9 cellular contexts compared by ENCODE assay signal in the genomic region with DNA sequence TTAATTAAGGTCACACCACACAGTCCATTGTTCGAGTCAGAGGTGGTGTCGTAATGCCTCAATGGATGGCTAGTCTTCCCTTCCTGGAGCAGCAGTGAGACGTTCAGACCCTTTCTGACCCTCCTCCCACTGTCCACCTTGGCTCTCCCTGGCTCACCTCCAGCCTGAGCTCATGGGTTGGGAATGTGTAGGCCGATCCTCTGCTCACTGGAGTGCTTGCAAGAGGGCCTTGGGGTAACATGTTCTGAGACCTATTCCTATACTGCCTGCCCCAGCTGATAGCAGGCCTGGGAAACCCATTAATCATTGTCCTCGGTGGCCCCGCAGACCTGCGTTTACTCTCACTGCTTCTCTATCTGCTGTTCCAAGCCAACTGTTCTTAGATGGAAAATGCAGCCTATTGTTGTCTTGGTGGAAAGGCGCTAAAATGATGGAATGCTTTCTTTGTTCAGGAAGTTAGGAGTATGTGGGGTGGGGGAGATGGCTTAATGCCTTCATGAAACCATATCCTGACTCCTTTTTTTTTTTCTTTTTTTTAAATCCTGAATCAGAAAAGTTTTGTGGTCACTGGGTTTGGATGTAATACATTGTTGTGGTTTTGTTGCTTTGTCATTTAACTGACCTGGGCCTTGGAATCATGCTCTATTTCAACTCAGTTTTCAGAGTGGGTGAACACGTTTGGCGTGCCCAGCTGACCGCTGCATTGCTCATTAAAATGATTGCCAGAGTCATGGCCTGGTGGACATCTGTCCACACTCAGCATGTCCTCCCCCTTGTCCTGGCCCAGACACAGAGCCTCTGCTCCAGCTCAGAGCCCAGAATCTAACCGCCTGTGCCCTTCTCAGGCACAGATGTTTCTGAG.
DNase-seq lines count a peak whose midpoint lies in the region; FAIRE-seq and TF ChIP-seq lines count a peak whose summit lies in the region.
"Had no signal": no experiment of that assay in that cellular context is flagged by ENCODE, and none has a peak within 500 bp of the region (broad histone marks: within the 10 kb centered on the region; RNA-seq: fewer than 3 reads in every experiment).

No MANE protein-coding gene starts in this region.

- TF ChIP-seq POLR2A in uterus (IDR thresholded peaks at IDR 0.05), result no peak

- peak overlapping the region; percentile 25 for H3K4me2 ChIP-seq in keratinocyte (ENCODE audit: control insufficient read depth, extremely low read depth, insufficient read depth, low read depth, low read length)

- peak overlapping the region; percentile 26 for H3K9ac ChIP-seq in keratinocyte (ENCODE audit: control insufficient read depth, extremely low read depth, insufficient read depth, low read length)

- FAIRE-seq in keratinocyte (lab: Jason Lieb, UNC), result peak; percentile 83

- TF ChIP-seq CTCF in keratinocyte (optimal IDR thresholded peaks at IDR 0.05 in 1 of 3, IDR thresholded peaks at IDR 0.05 in 1 of 3, conservative IDR thresholded peaks at IDR 0.05 in 1 of 3; ENCODE audit: extremely low read depth in 1 of 3, insufficient read depth in 2 of 3, low read length in 3 of 3) (no peak), uterus (IDR thresholded peaks at IDR 0.05) (no peak)

- H3K4me3 ChIP-seq in keratinocyte (ENCODE audit: control insufficient read depth in 2 of 3, extremely low read depth in 1 of 3, insufficient read depth in 2 of 3, low read depth in 1 of 3, low read length in 3 of 3) (no peak overlapping the region), uterus (no peak overlapping the region)

- no peaks in the 10 kb centered on the region for H3K9me3 Mint-ChIP-seq in T-helper 1 cell treated with Interleukin-12 subunit alpha and Interleukin-12 subunit beta and Interleukin-4 antibody, amounts not matched to agents 30 μg/mL and 1 μg/mL, for 36 hours
- H3K9me3 Mint-ChIP-seq: activated T-cell treated with anti-CD3 and anti-CD28 coated beads, Interleukin-2, amount 50 U/mL, for 72 hours had no signal

- H3K9me1 ChIP-seq in keratinocyte (ENCODE audit: control insufficient read depth, extremely low read depth, insufficient read depth, low read length), result no peaks in the 10 kb centered on the region

- H3K4me3 Mint-ChIP-seq in T-helper 1 cell treated with Interleukin-12 subunit alpha and Interleukin-12 subunit beta and Interleukin-4 antibody, amounts not matched to agents 30 μg/mL and 1 μg/mL, for 36 hours, result no peak overlapping the region
- H3K4me3 Mint-ChIP-seq: activated T-cell treated with anti-CD3 and anti-CD28 coated beads, Interleukin-2, amount 50 U/mL, for 72 hours had no signal

- peaks cover 58% of the 10 kb centered on the region for H3K4me1 Mint-ChIP-seq in T-helper 1 cell treated with Interleukin-12 subunit alpha and Interleukin-12 subunit beta and Interleukin-4 antibody, amounts not matched to agents 30 μg/mL and 1 μg/mL, for 36 hours (ENCODE audit: low read depth)

- peaks cover 10 to 39% of the 10 kb centered on the region in 2 experiments for H3K36me3 ChIP-seq in keratinocyte (ENCODE audit: control insufficient read depth in 2 of 2, extremely low read depth in 1 of 2, insufficient read depth in 2 of 2, low read length in 2 of 2)
- H3K36me3 ChIP-seq in uterus, result no peaks in the 10 kb centered on the region

- H3K36me3 Mint-ChIP-seq in T-helper 1 cell treated with Interleukin-12 subunit alpha and Interleukin-12 subunit beta and Interleukin-4 antibody, amounts not matched to agents 30 μg/mL and 1 μg/mL, for 36 hours (ENCODE audit: low read depth), result peaks cover 16% of the 10 kb centered on the region

- dilution Hi-C loops in keratinocyte (cut with MboI; ENCODE audit: extremely low pct_ligation_motif_present, low sequenced_read_pairs), result no loop called here

- DNase-seq in T-helper 1 cell (no peak), keratinocyte (ENCODE audit: low read depth, low spot score) (peak; percentile 91), uterus (peak; percentile 84 to 87), NCI-H2171 treated with DMSO at 0.1 percent for 48 hours (lab: John Stamatoyannopoulos, UW) (no peak), hypothalamus (lab: John Stamatoyannopoulos, UW) (no peak), COR-L47 (lab: John Stamatoyannopoulos, UW) (no peak)
- DNase-seq: activated T-cell treated with anti-CD3 and anti-CD28 coated beads, Interleukin-2, amount 50 U/mL, for 72 hours had no signal

- no peak overlapping the region for H2AFZ ChIP-seq in keratinocyte (ENCODE audit: control insufficient read depth, low read length)

- H3K27ac ChIP-seq in angular gyrus (ENCODE audit: low read depth, low read length), result peak overlapping the region; percentile 16
- H3K27ac ChIP-seq in keratinocyte (ENCODE audit: control insufficient read depth, insufficient read depth, low read length), result peak overlapping the region; percentile 98
- H3K27ac ChIP-seq in uterus, result peak overlapping the region; percentile 71 to 80

- intact Hi-C loops in uterus (cut with DNase I; ENCODE audit: low total_unique reads), result no loop called here

- peaks cover 77% of the 10 kb centered on the region for H3K79me2 ChIP-seq in keratinocyte (ENCODE audit: control insufficient read depth, insufficient read depth, low read length)

- H3K27me3 Mint-ChIP-seq in T-helper 1 cell treated with Interleukin-12 subunit alpha and Interleukin-12 subunit beta and Interleukin-4 antibody, amounts not matched to agents 30 μg/mL and 1 μg/mL, for 36 hours (ENCODE audit: low read depth), result no peaks in the 10 kb centered on the region

- no peaks in the 10 kb centered on the region for H3K9me3 ChIP-seq in keratinocyte (ENCODE audit: control insufficient read depth, low read depth, low read length)
- H3K9me3 ChIP-seq in uterus, result no peaks in the 10 kb centered on the region

- no peaks in the 10 kb centered on the region for H4K20me1 ChIP-seq in keratinocyte (ENCODE audit: control insufficient read depth, extremely low read depth, insufficient read depth, low read length)

- peak overlapping the region; percentile 26 for H3K27ac Mint-ChIP-seq in T-helper 1 cell treated with Interleukin-12 subunit alpha and Interleukin-12 subunit beta and Interleukin-4 antibody, amounts not matched to agents 30 μg/mL and 1 μg/mL, for 36 hours
- H3K27ac Mint-ChIP-seq: activated T-cell treated with anti-CD3 and anti-CD28 coated beads, Interleukin-2, amount 50 U/mL, for 72 hours had no signal

- H3K27me3 ChIP-seq in keratinocyte (ENCODE audit: control insufficient read depth, extremely low read depth, insufficient read depth, low read length), result no peaks in the 10 kb centered on the region
- no peaks in the 10 kb centered on the region for H3K27me3 ChIP-seq in uterus

- H3K4me1 ChIP-seq in keratinocyte (ENCODE audit: control insufficient read depth, extremely low read depth, insufficient read depth, low read length) (peaks cover 74% of the 10 kb centered on the region), uterus (peaks cover 17 to 24% of the 10 kb centered on the region in 2 donors)

Comparison
In these comparisons a context has a peak if more than half of its experiments do, and no peak if none do; other contexts are left out.
1. DNase-seq: peak in keratinocyte (single experiment) and uterus (2 of 2); none in T-helper 1 cell (0 of 5), NCI-H2171 treated with DMSO at 0.1 percent for 48 hours (single experiment), hypothalamus (0 of 51) and COR-L47 (single experiment).
2. H3K27ac ChIP-seq: peak in every context shown above with its lines; median percentile 98 in keratinocyte; 76 in uterus; 16 in angular gyrus.